Comparison of ENCODE assay signal across 8 cellular contexts in genomic region chr17:78358538-78359215, GRCh38. TPM values are rescaled to one million over a fixed set of nuclear protein-coding genes. Genes with fewer than 3 reads are reported as not detected.
A peak's percentile ranks its signal among the peaks of the same experiment; 100 is the strongest.
DNase-seq lines count a peak whose midpoint lies in the region; ATAC-seq and TF ChIP-seq lines count a peak whose summit lies in the region.

No MANE protein-coding gene starts in this region.

- H3K9ac ChIP-seq in mucosa of rectum (ENCODE audit: low read depth in 1 of 2, low read length in 2 of 2), result peak overlapping the region; percentile 75 to 86

- peak overlapping the region in 3 of 7 donors; percentile 7 to 88 (median 82) for H3K27ac Mint-ChIP-seq in CD14-positive monocyte

- H3K4me3 ChIP-seq in mucosa of rectum (ENCODE audit: low read length in 2 of 2) (peak overlapping the region; percentile 73 to 77), vagina (peak overlapping the region; percentile 57 to 81)

- DNase-seq in CD14-positive monocyte (ENCODE audit: low spot score) (no peak), NCI-H69 (lab: John Stamatoyannopoulos, UW) (peak; percentile 59), dedifferentiated amniotic fluid mesenchymal stem cell (ENCODE audit: extremely low spot score) (peak; percentile 21), vagina (ENCODE audit: extremely low spot score in 2 of 2) (no peak), DMS153 (lab: John Stamatoyannopoulos, UW) (no peak)

- H3K27me3 ChIP-seq in mucosa of rectum (ENCODE audit: control insufficient read depth in 2 of 2, insufficient read depth in 2 of 2, low read length in 2 of 2), result no peaks in the 10 kb centered on the region
- H3K27me3 ChIP-seq in vagina, result no peaks in the 10 kb centered on the region

- H3K36me3 Mint-ChIP-seq in CD14-positive monocyte, result peaks cover 23 to 30% of the 10 kb centered on the region in 2 donors

- ATAC-seq in GM21423 (IDR thresholded peaks at IDR 0.05; ENCODE audit: unreplicated experiment) (no peak), GM21619 (IDR thresholded peaks at IDR 0.05; ENCODE audit: unreplicated experiment) (no peak)

- intact Hi-C loops in CD14-positive monocyte (cut with micrococcal nuclease), result no loop called here
- intact Hi-C loops in vagina (cut with DNase I), result no loop called here

- peaks cover 0 to 17% (median 15%) of the 10 kb centered on the region in 7 donors for H3K9me3 Mint-ChIP-seq in CD14-positive monocyte

- peaks cover 29 to 51% (median 39%) of the 10 kb centered on the region in 3 donors for H3K27me3 Mint-ChIP-seq in CD14-positive monocyte (ENCODE audit: low read depth in 3 of 3)

- TF ChIP-seq POLR2A in vagina (IDR thresholded peaks at IDR 0.05), result no peak

- H3K4me3 Mint-ChIP-seq in CD14-positive monocyte, result peak overlapping the region; percentile 88 to 93

- no peak for TF ChIP-seq CTCF in CD14-positive monocyte (IDR thresholded peaks at IDR 0.05)
- no peak for TF ChIP-seq CTCF in vagina (IDR thresholded peaks at IDR 0.05)

- H3K27ac ChIP-seq in mucosa of rectum (ENCODE audit: low read depth in 2 of 2, low read length in 2 of 2), result peak overlapping the region; percentile 82 to 84
- H3K27ac ChIP-seq in vagina, result peak overlapping the region; percentile 94

- H3K9me3 ChIP-seq in mucosa of rectum (ENCODE audit: control insufficient read depth in 2 of 2, low read length in 2 of 2), result no peaks in the 10 kb centered on the region
- no peaks in the 10 kb centered on the region for H3K9me3 ChIP-seq in vagina

- H3K4me1 ChIP-seq in mucosa of rectum (ENCODE audit: control insufficient read depth in 2 of 2, insufficient read depth in 2 of 2, low read length in 2 of 2) (peaks cover 17 to 19% of the 10 kb centered on the region in 2 donors), vagina (peaks cover 49% of the 10 kb centered on the region)

- H3K36me3 ChIP-seq in mucosa of rectum (ENCODE audit: control insufficient read depth in 2 of 2, insufficient read depth in 2 of 2, low read length in 2 of 2) (peaks cover 3% of the 10 kb centered on the region in 2 donors), vagina (no peaks in the 10 kb centered on the region)

- H3K4me1 Mint-ChIP-seq in CD14-positive monocyte, result peaks cover 55% of the 10 kb centered on the region

RNA-seq across cellular contexts. Expression of gene SOCS3, which starts 1.2 kb away (rescaled TPM):
- 100 to 1,000 TPM; 123 to 144 TPM for polyA plus RNA-seq in CD14-positive monocyte
- 173 TPM for total RNA-seq in vagina

RNA-seq across cellular contexts. Expression of gene PGS1, which starts 19.8 kb away (rescaled TPM):
- polyA plus RNA-seq in CD14-positive monocyte, result 10 to 100 TPM; 26.0 to 28.0 TPM
- 35.6 TPM for total RNA-seq in vagina

Comparison
In these comparisons a context has a peak if more than half of its experiments do, and no peak if none do; other contexts are left out.
1. DNase-seq: peak in NCI-H69 (single experiment) and dedifferentiated amniotic fluid mesenchymal stem cell (single experiment); none in CD14-positive monocyte (single experiment), vagina (0 of 2) and DMS153 (single experiment).